In the genomic region with DNA sequence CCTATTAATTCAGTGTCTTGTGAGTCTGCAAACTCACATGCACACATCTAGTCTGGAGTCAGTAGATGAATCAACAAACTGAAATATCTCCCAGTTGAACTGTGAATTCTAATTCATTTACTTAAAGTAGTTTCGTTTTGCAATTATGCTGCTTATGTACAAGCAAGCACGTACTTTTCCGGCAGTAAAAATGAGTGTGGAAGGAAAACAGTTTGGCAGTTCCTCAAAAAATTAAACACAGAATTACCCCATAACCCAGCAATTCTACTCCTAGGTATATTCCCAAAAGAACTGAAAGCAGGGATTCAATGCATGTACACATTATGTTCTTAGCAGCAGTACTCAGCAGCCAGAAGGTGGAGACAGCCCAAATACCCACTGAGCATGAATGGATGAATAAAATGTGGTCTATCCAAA, we compare ENCODE assay signal across 9 cellular contexts. TPM values are rescaled to one million over a fixed set of nuclear protein-coding genes. Genes with fewer than 3 reads are reported as not detected.
DNase-seq lines count a peak whose midpoint lies in the region; ATAC-seq and TF ChIP-seq lines count a peak whose summit lies in the region.
"Had no signal": no experiment of that assay in that cellular context is flagged by ENCODE, and none has a peak within 500 bp of the region (broad histone marks: within the 10 kb centered on the region; RNA-seq: fewer than 3 reads in every experiment).

No MANE protein-coding gene starts in this region.

- peaks cover 100% of the 10 kb centered on the region for H3K79me2 ChIP-seq in GM23338 (replicated peaks; ENCODE audit: insufficient read depth)
- peaks cover 70% of the 10 kb centered on the region for H3K79me2 ChIP-seq in mesendoderm (ENCODE audit: control insufficient read depth, insufficient read depth, low read length)

- no peak overlapping the region for H2AFZ ChIP-seq in GM23338

- H3K27ac ChIP-seq in BLaER1 treated with 17β-estradiol and CSF1 and Interleukin-3, amounts not matched to agents 10 nM and 100 nM = peak overlapping the region; percentile 56 to 76 (median 66)
- peak overlapping the region; percentile 83; the same call in 1 of the 2 replicates for H3K27ac ChIP-seq in GM23338 (ENCODE audit: low read depth)
- no peak overlapping the region for H3K27ac ChIP-seq in mesendoderm (ENCODE audit: low read depth, low read length)

- H3K27me3 Mint-ChIP-seq in GM23338 (ENCODE audit: insufficient read depth, low read depth, poor library complexity) = peaks cover 6% of the 10 kb centered on the region
- no peaks in the 10 kb centered on the region for H3K27me3 Mint-ChIP-seq in naive thymus-derived CD8-positive, alpha-beta T cell

- peaks cover 14% of the 10 kb centered on the region for H3K79me1 ChIP-seq in mesendoderm (ENCODE audit: low read length)

- no peak overlapping the region for H4K8ac ChIP-seq in mesendoderm (ENCODE audit: low read depth, low read length)

- no peak for DNase-seq in GM23338 (ENCODE audit: low spot score)
- peak; percentile 25 to 34 for DNase-seq in cardiac fibroblast (ENCODE audit: low read depth in 2 of 2)
- no peak for DNase-seq in naive thymus-derived CD8-positive, alpha-beta T cell
- DNase-seq in mesendoderm = no peak
- DNase-seq in hypothalamus (lab: John Stamatoyannopoulos, UW) = no peak
- DNase-seq in effector CD4-positive, alpha-beta T cell = no peak
- DNase-seq: NCI-H510A treated with DMSO at 0.1 percent for 48 hours had no signal

- H3K18ac ChIP-seq in mesendoderm (ENCODE audit: low read length) = no peak overlapping the region

- POLR2A ChIA-PET in naive thymus-derived CD8-positive, alpha-beta T cell (lab: Charles Lee) = no interaction called here

- no peaks in the 10 kb centered on the region for H3K9me2 ChIP-seq in GM23338 (ENCODE audit: insufficient read depth)

- H3K4ac ChIP-seq in mesendoderm (ENCODE audit: low read depth, low read length) = no peak overlapping the region

- H3K9me3 Mint-ChIP-seq in GM23338 = no peaks in the 10 kb centered on the region
- no peaks in the 10 kb centered on the region for H3K9me3 Mint-ChIP-seq in naive thymus-derived CD8-positive, alpha-beta T cell

- no peak overlapping the region for H3K27ac Mint-ChIP-seq in GM23338
- H3K27ac Mint-ChIP-seq in naive thymus-derived CD8-positive, alpha-beta T cell = peak overlapping the region in 9 of 10 donors; percentile 39 to 90 (median 68)

- WGBS in mesendoderm (ENCODE audit: extremely low coverage, insufficient coverage, low lambda C conversion rate) = no CpG with 5 or more reads among the region's 3 CpGs

- H2AK5ac ChIP-seq in mesendoderm (ENCODE audit: low read length) = no peak overlapping the region

- peaks cover 92 to 100% (median 100%) of the 10 kb centered on the region in 11 experiments for H4K20me1 ChIP-seq in BLaER1 treated with 17β-estradiol and CSF1 and Interleukin-3, amounts not matched to agents 10 nM and 100 nM
- peaks cover 68% of the 10 kb centered on the region for H4K20me1 ChIP-seq in GM23338 (replicated peaks; ENCODE audit: insufficient read depth)

- peak overlapping the region in 9 of 10 experiments; percentile 2 to 47 (median 31); a peak in 12 of 20 replicates for H3K4me3 ChIP-seq in BLaER1 treated with 17β-estradiol and CSF1 and Interleukin-3, amounts not matched to agents 10 nM and 100 nM
- H3K4me3 ChIP-seq in GM23338 = no peak overlapping the region
- no peak overlapping the region for H3K4me3 ChIP-seq in cardiac fibroblast (replicated peaks in 1 of 2; ENCODE audit: low read depth in 2 of 2, low read length in 2 of 2)
- no peak overlapping the region for H3K4me3 ChIP-seq in mesendoderm (ENCODE audit: low read length)

- no peaks in the 10 kb centered on the region for H3K9me3 ChIP-seq in BLaER1 treated with 17β-estradiol and CSF1 and Interleukin-3, amounts not matched to agents 10 nM and 100 nM (replicated peaks in 1 of 11)

- peaks cover 39% of the 10 kb centered on the region; the same call in 2 of the 3 replicates for H3K36me3 Mint-ChIP-seq in GM23338 (ENCODE audit: low read depth)
- H3K36me3 Mint-ChIP-seq in naive thymus-derived CD8-positive, alpha-beta T cell = peaks cover 0 to 35% (median 0%) of the 10 kb centered on the region in 3 donors

- peaks cover 72 to 100% (median 94%) of the 10 kb centered on the region in 10 experiments for H3K4me1 ChIP-seq in BLaER1 treated with 17β-estradiol and CSF1 and Interleukin-3, amounts not matched to agents 10 nM and 100 nM
- H3K4me1 ChIP-seq in GM23338 (ENCODE audit: insufficient read depth) = no peaks in the 10 kb centered on the region
- H3K4me1 ChIP-seq in mesendoderm (ENCODE audit: control insufficient read depth, low read depth, low read length) = no peaks in the 10 kb centered on the region

- H3K23ac ChIP-seq in mesendoderm (ENCODE audit: low read length) = no peak overlapping the region

- H3K4me3 Mint-ChIP-seq in GM23338 = no peak overlapping the region
- peak overlapping the region in 9 of 10 donors; percentile 0 to 77 (median 53) for H3K4me3 Mint-ChIP-seq in naive thymus-derived CD8-positive, alpha-beta T cell

- H3K9ac ChIP-seq in BLaER1 treated with 17β-estradiol and CSF1 and Interleukin-3, amounts not matched to agents 10 nM and 100 nM = peak overlapping the region; percentile 43 to 77 (median 68); a peak in 20 of 22 replicates
- no peak overlapping the region for H3K9ac ChIP-seq in mesendoderm (ENCODE audit: low read length)

- H2BK5ac ChIP-seq in mesendoderm (ENCODE audit: low read length) = no peak overlapping the region

- no peak overlapping the region for H3K56ac ChIP-seq in mesendoderm (ENCODE audit: low read length)

- H3K4me1 Mint-ChIP-seq in GM23338 = peaks cover 13% of the 10 kb centered on the region
- peaks cover 26 to 68% (median 57%) of the 10 kb centered on the region in 4 donors for H3K4me1 Mint-ChIP-seq in naive thymus-derived CD8-positive, alpha-beta T cell

- ATAC-seq in GM23338 (no peak), HG03342 (IDR thresholded peaks at IDR 0.05; ENCODE audit: unreplicated experiment) (no peak)
- no peak for ATAC-seq in naive thymus-derived CD8-positive, alpha-beta T cell

- no peak overlapping the region for H2BK15ac ChIP-seq in mesendoderm (replicated peaks; ENCODE audit: low read depth)

- H2BK120ac ChIP-seq in mesendoderm (ENCODE audit: low read depth, low read length) = no peak overlapping the region

- no peak overlapping the region for H4K5ac ChIP-seq in mesendoderm (ENCODE audit: low read length)

- H3K27me3 ChIP-seq in BLaER1 treated with 17β-estradiol and CSF1 and Interleukin-3, amounts not matched to agents 10 nM and 100 nM = no peaks in the 10 kb centered on the region
- no peaks in the 10 kb centered on the region for H3K27me3 ChIP-seq in GM23338 (ENCODE audit: insufficient read depth)
- no peaks in the 10 kb centered on the region for H3K27me3 ChIP-seq in mesendoderm (ENCODE audit: insufficient read depth, low read length, poor library complexity)

- peaks cover 12% of the 10 kb centered on the region; the same call in 1 of the 2 replicates for H3F3A ChIP-seq in GM23338 (replicated peaks; ENCODE audit: low read depth)

- TF ChIP-seq CTCF in GM23338 (conservative IDR thresholded peaks at IDR 0.05; ENCODE audit: low read depth in 2 of 2) (0 out of 4 replicates have a peak, but pooled peaks of 1 of the 2 experiments have one; percentile 2), cardiac fibroblast (IDR thresholded peaks at IDR 0.05; ENCODE audit: low read depth, low read length) (peak; percentile 19)

- peak overlapping the region; percentile 76 to 97 (median 89) for H3K4me2 ChIP-seq in BLaER1 treated with 17β-estradiol and CSF1 and Interleukin-3, amounts not matched to agents 10 nM and 100 nM
- H3K4me2 ChIP-seq in GM23338 (no peak overlapping the region), mesendoderm (ENCODE audit: low read length) (no peak overlapping the region)

- H3K36me3 ChIP-seq in BLaER1 treated with 17β-estradiol and CSF1 and Interleukin-3, amounts not matched to agents 10 nM and 100 nM = peaks cover 19 to 55% (median 42%) of the 10 kb centered on the region in 11 experiments; a peak in 21 of 22 replicates
- H3K36me3 ChIP-seq in GM23338 (ENCODE audit: insufficient read depth) = 0 out of 2 replicates have a peak, but pooled peaks cover 3% of the 10 kb centered on the region
- no peaks in the 10 kb centered on the region for H3K36me3 ChIP-seq in mesendoderm (ENCODE audit: control insufficient read depth, insufficient read depth, low read length)

TF ChIP-seq in GM23338, 12 proteins besides CTCF, POLR2A, EP300 and RAD21 (continues in another document):
- no peak for TF ChIP-seq ETS1 (IDR thresholded peaks at IDR 0.05)

RNA-seq across cellular contexts. Expression of gene GNB1, which starts 49.3 kb away (rescaled TPM):
- 138 and 147 TPM in 2 replicates for total RNA-seq in GM23338 (2014; rRNA removed; shearing (Covaris generic))
- 65.4 and 78.6 TPM in 2 replicates for polyA plus RNA-seq in GM23338 (2016; fragmentation: Nextera tagmentation; extraction: Ambion mirVana)
- 100 to 1,000 TPM; 231 to 232 TPM for total RNA-seq in naive thymus-derived CD8-positive, alpha-beta T cell
- polyA plus RNA-seq in naive thymus-derived CD8-positive, alpha-beta T cell = 100 to 1,000 TPM in 2 of 3 donors, 10 to 100 TPM in 1; 45.9 to 107 (median 105) TPM
- polyA plus RNA-seq in mesendoderm (2013, experiment 1 of 2) = 227 TPM
- polyA plus RNA-seq in mesendoderm (2013, experiment 2 of 2) = 228 TPM

Comparison
In these comparisons a context has a peak if more than half of its experiments do, and no peak if none do; other contexts are left out.
1. H3K4me2 ChIP-seq: peak in BLaER1 treated with 17β-estradiol and CSF1 and Interleukin-3, amounts not matched to agents 10 nM and 100 nM (11 of 11); none in GM23338 (single experiment) and mesendoderm (single experiment).
2. H3K4me3 ChIP-seq: peak in BLaER1 treated with 17β-estradiol and CSF1 and Interleukin-3, amounts not matched to agents 10 nM and 100 nM (9 of 10); none in GM23338 (single experiment), cardiac fibroblast (0 of 2) and mesendoderm (single experiment).
3. DNase-seq: peak in cardiac fibroblast (2 of 2); none in GM23338 (single experiment), naive thymus-derived CD8-positive, alpha-beta T cell (0 of 10), mesendoderm (single experiment), hypothalamus (0 of 51) and effector CD4-positive, alpha-beta T cell (single experiment).